Comparison of ENCODE assay signal across 14 cellular contexts in the genomic region with DNA sequence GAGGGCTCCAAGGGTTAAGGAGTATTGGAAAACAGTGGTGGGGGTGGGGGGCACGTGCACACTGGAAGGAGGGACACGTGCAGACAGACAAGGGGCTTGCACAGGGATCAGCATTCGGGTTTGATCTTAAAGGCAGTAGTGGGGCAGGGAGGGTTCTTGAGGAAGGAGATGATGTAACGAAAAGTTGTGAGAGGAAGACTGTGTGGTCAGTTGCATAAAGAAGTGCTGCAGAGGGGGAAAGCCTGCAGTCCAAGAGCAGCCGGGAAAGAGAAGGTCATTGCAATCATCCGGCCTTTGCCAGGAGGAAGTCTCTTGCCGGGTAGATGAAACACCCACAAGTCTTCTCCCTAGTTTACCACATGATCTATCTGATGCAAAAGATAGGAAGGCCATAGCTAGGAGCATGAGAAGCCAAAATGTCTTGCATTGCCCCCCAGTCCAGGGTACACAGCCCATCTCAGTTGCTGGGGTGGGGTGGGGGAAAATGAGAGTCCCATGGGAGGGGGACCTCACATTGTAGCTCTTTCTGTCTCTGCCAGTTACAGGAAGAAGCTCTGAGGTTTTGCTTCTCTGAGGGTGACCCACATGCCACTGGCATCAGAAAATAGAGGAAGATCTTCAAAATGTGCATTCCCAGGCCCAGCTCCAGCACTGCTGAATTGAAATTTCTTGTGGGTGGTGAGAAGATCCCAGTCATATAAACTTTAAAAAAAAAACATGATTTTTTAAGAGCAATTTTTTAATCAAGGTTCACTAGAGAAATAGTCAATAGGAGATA.
A peak's percentile ranks its signal among the peaks of the same experiment; 100 is the strongest.
DNase-seq lines count a peak whose midpoint lies in the region; ATAC-seq and TF ChIP-seq lines count a peak whose summit lies in the region.
"Had no signal": no experiment of that assay in that cellular context is flagged by ENCODE, and none has a peak within 500 bp of the region (broad histone marks: within the 10 kb centered on the region; RNA-seq: fewer than 3 reads in every experiment).

No MANE protein-coding gene starts in this region.

- no peaks in the 10 kb centered on the region for H3K27me3 ChIP-seq in MG63
- H3K27me3 ChIP-seq: tibial nerve had no signal

- H3K9me3 ChIP-seq in MG63: 0 out of 2 replicates have a peak, but pooled peaks cover 2% of the 10 kb centered on the region
- H3K9me3 ChIP-seq: Caco-2, tibial nerve had no signal

- in situ Hi-C loops in SK-MEL-5 (cut with HindIII; ENCODE audit: low pct_unique_long_range_greater_than_20kb, low sequenced_read_pairs): no loop called here

- intact Hi-C loops in Right ventricle myocardium inferior (cut with DNase I): loop anchor here (2.0 kb wide), 1 partner anchor 334 kb away; the partner anchor contains the start of gene RHOU

- H3K36me3 ChIP-seq in MG63: no peaks in the 10 kb centered on the region
- H3K36me3 ChIP-seq: tibial nerve had no signal

- ATAC-seq in Right ventricle myocardium inferior: peak; percentile 61
- ATAC-seq in SK-N-SH treated with all-trans-retinoic acid at 6 μM for 48 hours: no peak
- no peak for ATAC-seq in GM19455 (IDR thresholded peaks at IDR 0.05; ENCODE audit: unreplicated experiment)
- ATAC-seq: HCT116 had no signal

- H3K4me3 ChIP-seq in MG63: no peak overlapping the region
- H3K4me3 ChIP-seq: tibial nerve had no signal

- DNase-seq in CMK (ENCODE audit: low read depth) (peak; percentile 93), SK-MEL-5 (ENCODE audit: low read depth, low spot score) (peak; percentile 20), Right ventricle myocardium inferior (ENCODE audit: missing footprints) (no peak), pons (ENCODE audit: low spot score) (peak; percentile 80), HuH-7.5 (ENCODE audit: low spot score) (no peak), MG63 (no peak)
- DNase-seq: activated CD8-positive, alpha-beta memory T cell treated with anti-CD3 and anti-CD28 coated beads, Interleukin-2, amount 50 U/mL, for 4 hours; Caco-2; NCI-H2171; stimulated activated CD4-positive, alpha-beta T cell treated with anti-CD3 and anti-CD28 coated beads, Interleukin-1b, Interleukin-23, amount 100 ng/mL, for 48 hours had no signal

TF ChIP-seq in SK-N-SH treated with all-trans-retinoic acid at 6 μM for 48 hours, 23 proteins besides CTCF, POLR2A, EP300 and RAD21:
- no peak for TF ChIP-seq ZNF565 (CRISPR knock-in tag; conservative IDR thresholded peaks at IDR 0.05; ENCODE audit: low read depth)
- TF ChIP-seq RARB (CRISPR knock-in tag; IDR thresholded peaks at IDR 0.05): no peak
- TF ChIP-seq TCF4 (CRISPR knock-in tag; IDR thresholded peaks at IDR 0.05; ENCODE audit: borderline replicate concordance): no peak
- no peak for TF ChIP-seq GLIS3 (CRISPR knock-in tag; IDR thresholded peaks at IDR 0.05)
- TF ChIP-seq, protein P1, sequence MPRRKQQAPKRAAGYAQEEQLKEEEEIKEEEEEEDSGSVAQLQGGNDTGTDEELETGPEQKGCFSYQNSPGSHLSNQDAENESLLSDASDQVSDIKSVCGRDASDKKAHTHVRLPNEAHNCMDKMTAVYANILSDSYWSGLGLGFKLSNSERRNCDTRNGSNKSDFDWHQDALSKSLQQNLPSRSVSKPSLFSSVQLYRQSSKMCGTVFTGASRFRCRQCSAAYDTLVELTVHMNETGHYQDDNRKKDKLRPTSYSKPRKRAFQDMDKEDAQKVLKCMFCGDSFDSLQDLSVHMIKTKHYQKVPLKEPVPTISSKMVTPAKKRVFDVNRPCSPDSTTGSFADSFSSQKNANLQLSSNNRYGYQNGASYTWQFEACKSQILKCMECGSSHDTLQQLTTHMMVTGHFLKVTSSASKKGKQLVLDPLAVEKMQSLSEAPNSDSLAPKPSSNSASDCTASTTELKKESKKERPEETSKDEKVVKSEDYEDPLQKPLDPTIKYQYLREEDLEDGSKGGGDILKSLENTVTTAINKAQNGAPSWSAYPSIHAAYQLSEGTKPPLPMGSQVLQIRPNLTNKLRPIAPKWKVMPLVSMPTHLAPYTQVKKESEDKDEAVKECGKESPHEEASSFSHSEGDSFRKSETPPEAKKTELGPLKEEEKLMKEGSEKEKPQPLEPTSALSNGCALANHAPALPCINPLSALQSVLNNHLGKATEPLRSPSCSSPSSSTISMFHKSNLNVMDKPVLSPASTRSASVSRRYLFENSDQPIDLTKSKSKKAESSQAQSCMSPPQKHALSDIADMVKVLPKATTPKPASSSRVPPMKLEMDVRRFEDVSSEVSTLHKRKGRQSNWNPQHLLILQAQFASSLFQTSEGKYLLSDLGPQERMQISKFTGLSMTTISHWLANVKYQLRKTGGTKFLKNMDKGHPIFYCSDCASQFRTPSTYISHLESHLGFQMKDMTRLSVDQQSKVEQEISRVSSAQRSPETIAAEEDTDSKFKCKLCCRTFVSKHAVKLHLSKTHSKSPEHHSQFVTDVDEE (CRISPR knock-in tag; IDR thresholded peaks at IDR 0.05): no peak
- TF ChIP-seq ZC3H10 (CRISPR knock-in tag; IDR thresholded peaks at IDR 0.05): no peak
- no peak for TF ChIP-seq POU6F1 (CRISPR knock-in tag; IDR thresholded peaks at IDR 0.05; ENCODE audit: borderline replicate concordance, low read depth)
- no peak for TF ChIP-seq BACH2 (CRISPR knock-in tag; IDR thresholded peaks at IDR 0.05; ENCODE audit: borderline replicate concordance)
- no peak for TF ChIP-seq ARNTL (CRISPR knock-in tag; IDR thresholded peaks at IDR 0.05; ENCODE audit: borderline replicate concordance, low read depth)
- no peak for TF ChIP-seq PPARA (CRISPR knock-in tag; IDR thresholded peaks at IDR 0.05; ENCODE audit: borderline replicate concordance)
- TF ChIP-seq, protein P2, sequence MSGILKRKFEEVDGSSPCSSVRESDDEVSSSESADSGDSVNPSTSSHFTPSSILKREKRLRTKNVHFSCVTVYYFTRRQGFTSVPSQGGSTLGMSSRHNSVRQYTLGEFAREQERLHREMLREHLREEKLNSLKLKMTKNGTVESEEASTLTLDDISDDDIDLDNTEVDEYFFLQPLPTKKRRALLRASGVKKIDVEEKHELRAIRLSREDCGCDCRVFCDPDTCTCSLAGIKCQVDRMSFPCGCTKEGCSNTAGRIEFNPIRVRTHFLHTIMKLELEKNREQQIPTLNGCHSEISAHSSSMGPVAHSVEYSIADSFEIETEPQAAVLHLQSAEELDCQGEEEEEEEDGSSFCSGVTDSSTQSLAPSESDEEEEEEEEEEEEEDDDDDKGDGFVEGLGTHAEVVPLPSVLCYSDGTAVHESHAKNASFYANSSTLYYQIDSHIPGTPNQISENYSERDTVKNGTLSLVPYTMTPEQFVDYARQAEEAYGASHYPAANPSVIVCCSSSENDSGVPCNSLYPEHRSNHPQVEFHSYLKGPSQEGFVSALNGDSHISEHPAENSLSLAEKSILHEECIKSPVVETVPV (CRISPR knock-in tag; IDR thresholded peaks at IDR 0.05): no peak
- no peak for TF ChIP-seq CREB5 (CRISPR knock-in tag; IDR thresholded peaks at IDR 0.05; ENCODE audit: low read depth)
- TF ChIP-seq ZFP30 (CRISPR knock-in tag; IDR thresholded peaks at IDR 0.05): no peak
- no peak for TF ChIP-seq ISL1 (CRISPR knock-in tag; IDR thresholded peaks at IDR 0.05)
- no peak for TF ChIP-seq ZNF70 (CRISPR knock-in tag; IDR thresholded peaks at IDR 0.05)
- TF ChIP-seq PATZ1 (CRISPR knock-in tag; IDR thresholded peaks at IDR 0.05; ENCODE audit: borderline replicate concordance): no peak
- no peak for TF ChIP-seq CSDC2 (CRISPR knock-in tag; IDR thresholded peaks at IDR 0.05)

Comparison
In these comparisons a context has a peak if more than half of its experiments do, and no peak if none do; other contexts are left out.
1. DNase-seq: peak in CMK (single experiment), SK-MEL-5 (single experiment) and pons (single experiment); none in Right ventricle myocardium inferior (single experiment), HuH-7.5 (single experiment) and MG63 (single experiment).